9 cellular contexts compared by ENCODE assay signal in genomic region chr4:1285790-1286553, GRCh38. TPM values are rescaled to one million over a fixed set of nuclear protein-coding genes. Genes with fewer than 3 reads are reported as not detected.
DNase-seq lines count a peak whose midpoint lies in the region; ATAC-seq, FAIRE-seq and TF ChIP-seq lines count a peak whose summit lies in the region.
"Had no signal": no experiment of that assay in that cellular context is flagged by ENCODE, and none has a peak within 500 bp of the region (broad histone marks: within the 10 kb centered on the region; RNA-seq: fewer than 3 reads in every experiment).

No MANE protein-coding gene starts in this region.

- H3K36me3 ChIP-seq in DND-41 (ENCODE audit: insufficient read depth, low read length) (no peaks in the 10 kb centered on the region; the same call in 1 of the 2 replicates), testis (ENCODE audit: low read depth, missing control alignments) (no peaks in the 10 kb centered on the region)

- no peak overlapping the region for H3K4me3 Mint-ChIP-seq in activated CD4-positive, alpha-beta memory T cell treated with anti-CD3 and anti-CD28 coated beads, Interleukin-2, amount 10 ng/mL, durations not matched to agents 7 days and 5 days

- intact Hi-C loops in testis (cut with DNase I; ENCODE audit: low total_unique reads), result no loop called here

- CTCF ChIA-PET in activated CD4-positive, alpha-beta memory T cell treated with anti-CD3 and anti-CD28 coated beads, Interleukin-2, amount 10 ng/mL, durations not matched to agents 7 days and 5 days (lab: Charles Lee), result interaction anchor here (0.6 to 4.1 kb wide), 12 partner anchors 17 to 155 kb away, joined by 3 to 18 read pairs (median 3); partner anchors contain the start of gene UVSSA

- FAIRE-seq in H54 (lab: Jason Lieb, UNC), result no peak

- no peak overlapping the region for H3K27ac ChIP-seq in DND-41 (ENCODE audit: low read length)
- H3K27ac ChIP-seq in testis, result no peak overlapping the region

- H3K4me3 ChIP-seq in DND-41 (ENCODE audit: low read depth in 1 of 2, low read length in 2 of 2) (no peak overlapping the region), testis (no peak overlapping the region)

- WGBS in testis, 2 donors, result 91 to 95% methylated on average over 14 to 21 of the region's 21 CpGs

- TF ChIP-seq CTCF in DND-41 (IDR thresholded peaks at IDR 0.05; ENCODE audit: borderline replicate concordance, extremely low read depth, low read length, poor library complexity, severe bottlenecking) (peak; percentile 37), testis (IDR thresholded peaks at IDR 0.05) (no peak)

- H3K27me3 ChIP-seq in DND-41 (ENCODE audit: insufficient read depth, low read length, poor library complexity) (no peaks in the 10 kb centered on the region), testis (no peaks in the 10 kb centered on the region)

- DNase-seq in DND-41, result peak; percentile 40
- peak; percentile 16 for DNase-seq in HuH-7.5 (ENCODE audit: low spot score)
- peak; percentile 62 for DNase-seq in activated CD4-positive, alpha-beta memory T cell treated with anti-CD3 and anti-CD28 coated beads, Interleukin-2, amount 10 ng/mL, durations not matched to agents 7 days and 5 days
- peak; percentile 20 to 28 for DNase-seq in lung microvascular endothelial cell (ENCODE audit: low read depth in 2 of 2)
- no peak for DNase-seq in testis
- no peak for DNase-seq in NCI-H1694 treated with DMSO at 0.1 percent for 48 hours (lab: John Stamatoyannopoulos, UW)
- no peak for DNase-seq in H54 (ENCODE audit: insufficient read length, low spot score)
- no peak for DNase-seq in NCI-H1694 (lab: John Stamatoyannopoulos, UW)
- DNase-seq: NCI-H2171 treated with DMSO at 0.1 percent for 48 hours had no signal

- ATAC-seq in DND-41 (ENCODE audit: insufficient read depth, low read depth), result no peak

- H2AFZ ChIP-seq in DND-41 (ENCODE audit: low read depth, low read length), result no peak overlapping the region

- H3K4me1 ChIP-seq in DND-41 (ENCODE audit: insufficient read depth, low read length) (peaks cover 14% of the 10 kb centered on the region), testis (peaks cover 6% of the 10 kb centered on the region)

- peaks cover 14% of the 10 kb centered on the region for H3K4me1 Mint-ChIP-seq in activated CD4-positive, alpha-beta memory T cell treated with anti-CD3 and anti-CD28 coated beads, Interleukin-2, amount 10 ng/mL, durations not matched to agents 7 days and 5 days

- H3K36me3 Mint-ChIP-seq in activated CD4-positive, alpha-beta memory T cell treated with anti-CD3 and anti-CD28 coated beads, Interleukin-2, amount 10 ng/mL, durations not matched to agents 7 days and 5 days (ENCODE audit: low read depth), result peaks cover 4% of the 10 kb centered on the region

- peaks cover 4% of the 10 kb centered on the region for H3K9me3 Mint-ChIP-seq in activated CD4-positive, alpha-beta memory T cell treated with anti-CD3 and anti-CD28 coated beads, Interleukin-2, amount 10 ng/mL, durations not matched to agents 7 days and 5 days

- TF ChIP-seq POLR2A in testis (IDR thresholded peaks at IDR 0.05) (no peak), H54 (IDR thresholded peaks at IDR 0.05; ENCODE audit: low read depth, low read length) (no peak)

- H4K20me1 ChIP-seq in DND-41 (ENCODE audit: insufficient read depth, low read length), result peaks cover 7% of the 10 kb centered on the region; the same call in 1 of the 2 replicates

- H3K9ac ChIP-seq in DND-41 (ENCODE audit: low read depth, low read length), result no peak overlapping the region

- H3K9me3 ChIP-seq in DND-41 (ENCODE audit: insufficient read depth, low read length, severe bottlenecking) (peaks cover 13% of the 10 kb centered on the region), testis (no peaks in the 10 kb centered on the region)

- no peaks in the 10 kb centered on the region for H3K27me3 Mint-ChIP-seq in activated CD4-positive, alpha-beta memory T cell treated with anti-CD3 and anti-CD28 coated beads, Interleukin-2, amount 10 ng/mL, durations not matched to agents 7 days and 5 days

- H3K4me2 ChIP-seq in DND-41 (ENCODE audit: insufficient read depth, low read length), result no peak overlapping the region

- no peak overlapping the region for H3K27ac Mint-ChIP-seq in activated CD4-positive, alpha-beta memory T cell treated with anti-CD3 and anti-CD28 coated beads, Interleukin-2, amount 10 ng/mL, durations not matched to agents 7 days and 5 days

- peaks cover 20% of the 10 kb centered on the region for H3K79me2 ChIP-seq in DND-41 (ENCODE audit: insufficient read depth, low read length)

- POLR2A ChIA-PET in activated CD4-positive, alpha-beta memory T cell treated with anti-CD3 and anti-CD28 coated beads, Interleukin-2, amount 10 ng/mL, durations not matched to agents 7 days and 5 days (lab: Charles Lee), result interaction anchor here (1.0 to 6.4 kb wide), 4 partner anchors 18 to 155 kb away, joined by 3 to 93 read pairs (median 5); partner anchors contain the start of genes CTBP1 and UVSSA

RNA-seq across cellular contexts. Expression of gene MAEA, which starts 3.7 kb away (rescaled TPM):
- 10 to 100 TPM; 61.6 to 64.1 TPM for total RNA-seq in activated CD4-positive, alpha-beta memory T cell treated with anti-CD3 and anti-CD28 coated beads, Interleukin-2, amount 10 ng/mL, durations not matched to agents 7 days and 5 days
- total RNA-seq in lung microvascular endothelial cell (35.7 and 49.2 TPM in 2 replicates), testis (100 to 1,000 TPM in 1 of 2 donors, 10 to 100 TPM in 1; 94.2 to 129 TPM)
- polyA plus RNA-seq in testis (ENCODE audit: insufficient read depth, low read depth, low replicate concordance), result 71.2 TPM

RNA-seq across cellular contexts. Expression of gene CTBP1, which starts 37.0 kb away (rescaled TPM):
- total RNA-seq in activated CD4-positive, alpha-beta memory T cell treated with anti-CD3 and anti-CD28 coated beads, Interleukin-2, amount 10 ng/mL, durations not matched to agents 7 days and 5 days, result 100 to 1,000 TPM; 209 to 221 TPM
- total RNA-seq in lung microvascular endothelial cell (166 and 239 TPM in 2 replicates), testis (100 to 1,000 TPM; 240 to 245 TPM)
- 72.6 TPM for polyA plus RNA-seq in testis (ENCODE audit: insufficient read depth, low read depth, low replicate concordance)

Comparison
In these comparisons a context has a peak if more than half of its experiments do, and no peak if none do; other contexts are left out.
1. DNase-seq: peak in DND-41 (single experiment), HuH-7.5 (single experiment), activated CD4-positive, alpha-beta memory T cell treated with anti-CD3 and anti-CD28 coated beads, Interleukin-2, amount 10 ng/mL, durations not matched to agents 7 days and 5 days (single experiment) and lung microvascular endothelial cell (2 of 2); none in testis (single experiment), NCI-H1694 treated with DMSO at 0.1 percent for 48 hours (single experiment), H54 (single experiment) and NCI-H1694 (single experiment).